ENCODE assay signal across 8 cellular contexts in the genomic region with DNA sequence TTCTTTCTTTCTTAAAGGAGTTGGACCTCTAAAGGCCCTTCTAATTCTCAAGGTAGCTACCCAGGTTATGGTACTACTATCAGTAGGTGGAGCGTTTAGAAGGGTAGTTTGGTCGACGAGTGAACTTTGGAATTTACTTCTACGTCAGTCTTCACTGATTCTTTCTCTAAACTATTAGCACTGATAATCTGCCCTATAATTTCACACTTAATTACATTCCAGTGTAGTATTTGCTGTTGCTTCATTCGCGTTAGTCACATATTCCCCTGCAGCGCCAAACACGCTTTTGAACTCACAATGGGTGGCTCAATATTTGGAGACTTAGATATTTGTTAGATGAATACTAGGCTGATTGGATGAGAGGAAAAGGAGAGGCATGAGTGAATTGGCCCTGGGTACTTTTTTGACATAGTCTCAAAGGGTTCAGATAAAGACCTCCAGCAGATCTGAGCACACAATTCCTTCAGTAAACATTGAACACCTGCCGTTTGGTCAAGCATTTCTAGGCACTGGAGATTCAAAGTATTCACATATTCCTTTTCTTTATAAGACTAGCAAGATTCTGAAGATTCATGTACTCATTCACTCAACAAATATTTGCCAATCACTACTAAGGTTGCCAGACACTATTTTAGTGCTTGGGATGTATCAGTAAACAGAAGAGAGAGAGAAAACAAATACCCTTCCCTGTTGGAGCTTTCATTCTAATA. TPM values are rescaled to one million over a fixed set of nuclear protein-coding genes. Genes with fewer than 3 reads are reported as not detected.
DNase-seq lines count a peak whose midpoint lies in the region; ATAC-seq and TF ChIP-seq lines count a peak whose summit lies in the region.

No MANE protein-coding gene starts in this region.

- peak in 1 of 2 donors; percentile 77 for DNase-seq in cardiac muscle cell (ENCODE audit: low read depth in 1 of 2, low spot score in 1 of 2)
- no peak for DNase-seq in cardiac septum (ENCODE audit: low spot score)
- peak; percentile 81 to 97 for DNase-seq in NCI-H2081 (lab: John Stamatoyannopoulos, UW)
- peak; percentile 77 for DNase-seq in iris pigment epithelial cell (ENCODE audit: low read depth)
- no peak for DNase-seq in spleen
- DNase-seq in islet precursor cell, result no peak

- H3K9me3 ChIP-seq in cardiac muscle cell (ENCODE audit: low read depth), result no peaks in the 10 kb centered on the region
- no peaks in the 10 kb centered on the region for H3K9me3 ChIP-seq in spleen

- H3K4me3 ChIP-seq in cardiac muscle cell, result peak overlapping the region; percentile 67
- H3K4me3 ChIP-seq in spleen, result peak overlapping the region; percentile 80 to 99 (median 98)

- TF ChIP-seq CTCF in cardiac muscle cell (IDR thresholded peaks at IDR 0.05; ENCODE audit: low read depth, low read length) (no peak), spleen (IDR thresholded peaks at IDR 0.05 in 8 of 11, conservative IDR thresholded peaks at IDR 0.05 in 3 of 11) (no peak)

- H3K4me1 ChIP-seq in cardiac muscle cell (ENCODE audit: low read depth) (peaks cover 37% of the 10 kb centered on the region), spleen (peaks cover 22 to 53% (median 40%) of the 10 kb centered on the region in 6 donors)

- peak overlapping the region; percentile 92 for H3K27ac ChIP-seq in cardiac muscle cell
- peak overlapping the region; percentile 83 for H3K27ac ChIP-seq in angular gyrus (ENCODE audit: low read depth, low read length)
- H3K27ac ChIP-seq in spleen, result peak overlapping the region in 7 of 8 donors; percentile 89 to 97 (median 94)

- WGBS in spleen, 5 donors, result 12 to 16% (median 13%) methylated on average over 9 of the region's 9 CpGs

- H3K36me3 ChIP-seq in cardiac muscle cell, result no peaks in the 10 kb centered on the region
- no peaks in the 10 kb centered on the region for H3K36me3 ChIP-seq in spleen

- no peak for TF ChIP-seq POLR2A in spleen (IDR thresholded peaks at IDR 0.05)

- intact Hi-C loops in cardiac septum (cut with DNase I) (loop anchor here (2.0 to 10.0 kb wide), 4 partner anchors 15 to 301 kb away; partner anchors contain the start of genes PPCS and ZMYND12), spleen (cut with DNase I; ENCODE audit: low total_unique reads) (loop anchor here (10.0 kb wide), 1 partner anchor 161 kb away; no protein-coding TSS in a partner anchor)

- H3K27me3 ChIP-seq in cardiac muscle cell (no peaks in the 10 kb centered on the region), spleen (replicated peaks in 1 of 7) (no peaks in the 10 kb centered on the region)

- no peak for ATAC-seq in GM21825 (IDR thresholded peaks at IDR 0.05; ENCODE audit: unreplicated experiment)

RNA-seq across cellular contexts. Expression of gene FOXJ3, which starts 0.9 kb away (rescaled TPM):
- total RNA-seq in cardiac muscle cell (28.5 and 54.1 TPM in 2 replicates), cardiac septum (46.2 TPM), spleen (10 to 100 TPM; 51.0 to 85.8 (median 66.1) TPM)
- polyA plus RNA-seq in cardiac muscle cell (25.4 and 39.1 TPM in 2 replicates), spleen (10 to 100 TPM in 2 of 3 donors, 1 to 10 TPM in 1; 8.9 to 13.5 (median 12.2) TPM)

RNA-seq across cellular contexts. Expression of gene RIMKLA, which starts 44.6 kb away (rescaled TPM):
- total RNA-seq in cardiac muscle cell, result 8.1 and 14.9 TPM in 2 replicates
- polyA plus RNA-seq in cardiac muscle cell, result 16.3 and 21.8 TPM in 2 replicates
- 7.6 TPM for total RNA-seq in cardiac septum
- 1 to 10 TPM in 2 of 7 donors, under 1 TPM in 5; 0.13 to 1.4 (median 0.68) TPM for total RNA-seq in spleen
- under 1 TPM; 0.06 to 0.13 (median 0.07) TPM for polyA plus RNA-seq in spleen

Comparison
In these comparisons a context has a peak if more than half of its experiments do, and no peak if none do; other contexts are left out.
1. DNase-seq: peak in NCI-H2081 (2 of 2) and iris pigment epithelial cell (single experiment); none in cardiac septum (single experiment), spleen (single experiment) and islet precursor cell (single experiment).
2. Peak in every context shown above with its lines, with median percentiles within 50 percentile points of each other: H3K27ac ChIP-seq.